ENCODE assay signal across 10 cellular contexts in genomic region chr9:127444283-127444920, GRCh38. TPM values are rescaled to one million over a fixed set of nuclear protein-coding genes. Genes with fewer than 3 reads are reported as not detected.
DNase-seq lines count a peak whose midpoint lies in the region; ATAC-seq, FAIRE-seq and TF ChIP-seq lines count a peak whose summit lies in the region.
"Had no signal": no experiment of that assay in that cellular context is flagged by ENCODE, and none has a peak within 500 bp of the region (broad histone marks: within the 10 kb centered on the region; RNA-seq: fewer than 3 reads in every experiment).

No MANE protein-coding gene starts in this region.

- H3K4me1 ChIP-seq in SK-N-SH (ENCODE audit: control insufficient read depth in 1 of 2, insufficient read depth in 2 of 2, low read depth in 1 of 2, low read length in 1 of 2) (peaks cover 5 to 22% of the 10 kb centered on the region in 2 experiments; a peak in 3 of 4 replicates), kidney (ENCODE audit: control insufficient read depth in 1 of 2, insufficient read depth in 1 of 2, low read depth in 1 of 2, low read length in 2 of 2) (peaks cover 0 to 8% of the 10 kb centered on the region in 2 donors)

- peaks cover 72% of the 10 kb centered on the region for H3F3A ChIP-seq in SK-N-SH (replicated peaks; ENCODE audit: insufficient read depth)

- CTCF ChIA-PET in SK-N-SH (lab: Yijun Ruan, JAX): interaction anchor here (1.3 kb wide), 1 partner anchor 8 kb away, joined by 3 read pairs; no protein-coding TSS in a partner anchor

- H3K27me3 ChIP-seq in SK-N-SH (ENCODE audit: insufficient read depth) (no peaks in the 10 kb centered on the region), MG63 (no peaks in the 10 kb centered on the region)
- H3K27me3 ChIP-seq: SJCRH30 had no signal

- H3K4me2 ChIP-seq in SK-N-SH: peak overlapping the region; percentile 2; the same call in 1 of the 2 replicates

- FAIRE-seq in kidney (lab: Jason Lieb, UNC): no peak

- H4K20me1 ChIP-seq in SK-N-SH (ENCODE audit: insufficient read depth): peaks cover 43% of the 10 kb centered on the region

- 92% methylated on average over 14 of the region's 17 CpGs for WGBS in SK-N-SH (ENCODE audit: low lambda C conversion rate)

- DNase-seq in ACHN (peak; percentile 7), EL (peak; percentile 25), SK-N-SH (no peak), kidney (peak; percentile 48), MG63 (no peak), NCI-H187 (lab: John Stamatoyannopoulos, UW) (no peak)
- DNase-seq: activated CD4-positive, alpha-beta T cell treated with anti-CD3 and anti-CD28 coated beads, Interleukin-2, amount 50 U/mL, for 4 hours had no signal

- H3K9ac ChIP-seq in SK-N-SH (no peak overlapping the region), kidney (ENCODE audit: low read length in 2 of 2) (no peak overlapping the region)

- H3K36me3 ChIP-seq in SK-N-SH (replicated peaks in 1 of 2; ENCODE audit: control insufficient read depth in 1 of 2, insufficient read depth in 2 of 2, low read length in 1 of 2) (peaks cover 61 to 65% of the 10 kb centered on the region in 2 experiments), kidney (ENCODE audit: control insufficient read depth in 1 of 2, insufficient read depth in 2 of 2, low read length in 2 of 2) (peaks cover 42 to 45% of the 10 kb centered on the region in 2 donors), MG63 (peaks cover 75% of the 10 kb centered on the region)

- H3K9me3 ChIP-seq in SK-N-SH (no peaks in the 10 kb centered on the region), kidney (ENCODE audit: control insufficient read depth in 1 of 2, low read length in 2 of 2) (peaks cover 0 to 5% of the 10 kb centered on the region in 2 donors), MG63 (no peaks in the 10 kb centered on the region; the same call in 1 of the 2 replicates)

- H3K9me2 ChIP-seq in SK-N-SH: no peaks in the 10 kb centered on the region

- no peak for TF ChIP-seq EP300 in SK-N-SH (IDR thresholded peaks at IDR 0.05; ENCODE audit: borderline replicate concordance in 1 of 2, low read depth in 1 of 2, low read length in 1 of 2)

- POLR2A ChIA-PET in SK-N-SH (lab: Yijun Ruan, JAX): interaction anchor here (1.7 kb wide), 1 partner anchor 20 kb away, joined by 5 read pairs; the partner anchor contains the start of gene ZNF79

- H3K79me2 ChIP-seq in SK-N-SH (ENCODE audit: insufficient read depth): peaks cover 27% of the 10 kb centered on the region

- H2AFZ ChIP-seq in SK-N-SH (ENCODE audit: low read depth): no peak overlapping the region

- intact Hi-C loops in kidney (cut with DNase I): no loop called here

- TF ChIP-seq CTCF in SK-N-SH (IDR thresholded peaks at IDR 0.05) (no peak), kidney (IDR thresholded peaks at IDR 0.05; ENCODE audit: borderline replicate concordance, extremely low read depth, insufficient read depth) (no peak)

- TF ChIP-seq RAD21 in SK-N-SH (IDR thresholded peaks at IDR 0.05; ENCODE audit: low read length): no peak

- H3K27ac ChIP-seq in SK-N-SH (ENCODE audit: low read depth in 2 of 2, low read length in 1 of 2) (peak overlapping the region; percentile 50 to 72; a peak in 3 of 4 replicates), kidney (ENCODE audit: low read depth in 2 of 2, low read length in 2 of 2) (no peak overlapping the region)
- H3K27ac ChIP-seq: SJCRH30 had no signal

- no peak overlapping the region for H3K4me3 ChIP-seq in SK-N-SH (ENCODE audit: low read depth in 2 of 2, low read length in 1 of 2)
- no peak overlapping the region for H3K4me3 ChIP-seq in kidney (ENCODE audit: low read length in 2 of 2)
- H3K4me3 ChIP-seq in MG63: no peak overlapping the region
- H3K4me3 ChIP-seq: SJCRH30 had no signal

- in situ Hi-C loops in ACHN (cut with HindIII; ENCODE audit: low pct_ligation_motif_present, low pct_unique_long_range_greater_than_20kb, low sequenced_read_pairs): no loop called here

- ATAC-seq in GM18909 (IDR thresholded peaks at IDR 0.05; ENCODE audit: poor library complexity, unreplicated experiment): no peak
- ATAC-seq in HG02970 (IDR thresholded peaks at IDR 0.05; ENCODE audit: low FRiP score, unreplicated experiment): no peak

TF ChIP-seq in SK-N-SH, 30 proteins besides CTCF, POLR2A, EP300 and RAD21:
- TF ChIP-seq ELF1 (IDR thresholded peaks at IDR 0.05) (no peak), GATA2 (CRISPR knock-in tag; IDR thresholded peaks at IDR 0.05) (no peak), TEAD4 (IDR thresholded peaks at IDR 0.05; ENCODE audit: borderline replicate concordance, insufficient read depth) (no peak), ZBTB33 (IDR thresholded peaks at IDR 0.05; ENCODE audit: borderline replicate concordance, low read depth) (no peak), TAF1 (IDR thresholded peaks at IDR 0.05; ENCODE audit: borderline replicate concordance, low read depth, low read length) (no peak), MEF2A (IDR thresholded peaks at IDR 0.05; ENCODE audit: borderline replicate concordance, low read depth) (no peak), PBX3 (IDR thresholded peaks at IDR 0.05) (no peak), SIN3A (IDR thresholded peaks at IDR 0.05; ENCODE audit: borderline replicate concordance, low read depth, low read length) (no peak), POLR2AphosphoS5 (IDR thresholded peaks at IDR 0.05; ENCODE audit: low read depth, low read length) (no peak), RCOR1 (IDR thresholded peaks at IDR 0.05; ENCODE audit: low read length) (no peak)

RNA-seq across cellular contexts. Expression of gene RPL12, which starts 6.8 kb away (rescaled TPM):
- polyA plus RNA-seq in SK-N-SH (2012; rRNA removed) (3,270 and 3,754 TPM in 2 replicates), kidney (ENCODE audit: insufficient read depth, low read depth, low replicate concordance) (1,980 TPM)
- 3,350 and 3,639 TPM in 2 replicates for polyA plus RNA-seq in SK-N-SH (2012; cell fraction: cytosol; rRNA removed)
- polyA plus RNA-seq in SK-N-SH (2012; cell fraction: nucleus; rRNA removed): 595 and 635 TPM in 2 replicates
- total RNA-seq in kidney: 985 TPM
- total RNA-seq in MG63 (2014; rRNA removed; shearing (Covaris generic); ENCODE audit: low replicate concordance): 2,095 and 2,469 TPM in 2 replicates

RNA-seq across cellular contexts. Expression of gene LRSAM1, which starts 6.9 kb away (rescaled TPM):
- 5.5 and 8.0 TPM in 2 replicates for polyA plus RNA-seq in SK-N-SH (2012; rRNA removed)
- 5.1 and 7.8 TPM in 2 replicates for polyA plus RNA-seq in SK-N-SH (2012; cell fraction: cytosol; rRNA removed)
- 35.0 and 51.3 TPM in 2 replicates for polyA plus RNA-seq in SK-N-SH (2012; cell fraction: nucleus; rRNA removed)
- total RNA-seq in kidney: 24.6 TPM
- 15.8 TPM for polyA plus RNA-seq in kidney (ENCODE audit: insufficient read depth, low read depth, low replicate concordance)
- total RNA-seq in MG63 (2014; rRNA removed; shearing (Covaris generic); ENCODE audit: low replicate concordance): 8.3 and 21.6 TPM in 2 replicates

RNA-seq across cellular contexts. Expression of gene ZNF79, which starts 20.2 kb away (rescaled TPM):
- polyA plus RNA-seq in SK-N-SH (2012; rRNA removed) (4.6 and 5.9 TPM in 2 replicates), kidney (ENCODE audit: insufficient read depth, low read depth, low replicate concordance) (2.1 TPM)
- polyA plus RNA-seq in SK-N-SH (2012; cell fraction: cytosol; rRNA removed): 2.3 and 3.5 TPM in 2 replicates
- 15.7 and 16.9 TPM in 2 replicates for polyA plus RNA-seq in SK-N-SH (2012; cell fraction: nucleus; rRNA removed)
- total RNA-seq in kidney: 9.1 TPM
- 3.3 and 4.4 TPM in 2 replicates for total RNA-seq in MG63 (2014; rRNA removed; shearing (Covaris generic); ENCODE audit: low replicate concordance)

RNA-seq across cellular contexts. Expression of gene SLC2A8, which starts 47.4 kb away (rescaled TPM):
- polyA plus RNA-seq in SK-N-SH (2012; rRNA removed): 15.1 and 18.7 TPM in 2 replicates
- polyA plus RNA-seq in SK-N-SH (2012; cell fraction: cytosol; rRNA removed): 5.2 and 9.6 TPM in 2 replicates
- 37.0 and 37.3 TPM in 2 replicates for polyA plus RNA-seq in SK-N-SH (2012; cell fraction: nucleus; rRNA removed)
- total RNA-seq in kidney: 15.3 TPM
- polyA plus RNA-seq in kidney (ENCODE audit: insufficient read depth, low read depth, low replicate concordance): 22.0 TPM
- total RNA-seq in MG63 (2014; rRNA removed; shearing (Covaris generic); ENCODE audit: low replicate concordance): 10.8 and 14.2 TPM in 2 replicates

Comparison
In these comparisons a context has a peak if more than half of its experiments do, and no peak if none do; other contexts are left out.
1. DNase-seq: peak in ACHN (single experiment), EL (single experiment) and kidney (single experiment); none in SK-N-SH (single experiment), MG63 (single experiment) and NCI-H187 (0 of 2).
2. H3K27ac ChIP-seq: peak in SK-N-SH (2 of 2); none in kidney (0 of 2).